In the genomic region with DNA sequence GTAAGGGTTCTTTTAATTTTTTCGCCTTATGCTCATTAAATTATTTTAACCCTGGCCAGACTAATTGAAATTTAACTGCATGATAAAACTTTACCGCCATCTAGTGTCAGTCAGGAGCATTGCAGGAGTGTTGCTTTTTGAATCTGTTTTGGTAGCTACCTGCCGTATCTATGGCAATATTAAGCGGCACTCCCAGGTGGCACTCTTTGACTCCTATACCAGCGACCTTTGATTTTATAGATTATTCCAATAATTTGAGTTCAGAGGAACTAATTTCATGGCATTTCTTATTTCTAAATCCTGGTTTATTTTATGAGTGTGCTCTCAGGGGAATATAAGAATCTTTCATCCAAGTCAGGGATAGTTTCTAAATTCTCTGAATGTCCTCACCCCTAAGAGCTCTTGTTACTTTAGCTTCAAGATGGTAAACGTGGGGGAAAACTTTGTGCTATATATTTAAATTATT, we compare ENCODE assay signal across 8 cellular contexts.
DNase-seq lines count a peak whose midpoint lies in the region; ATAC-seq lines count a peak whose summit lies in the region.

No MANE protein-coding gene starts in this region.

- intact Hi-C loops in sciatic nerve (cut with DNase I): loop anchor here (5.0 kb wide), 1 partner anchor 558 kb away; no protein-coding TSS in a partner anchor

- ATAC-seq in HG03139 (IDR thresholded peaks at IDR 0.05; ENCODE audit: unreplicated experiment) (peak; percentile 5), sciatic nerve (peak; percentile 27), GM18519 (IDR thresholded peaks at IDR 0.05; ENCODE audit: low FRiP score, unreplicated experiment) (no peak)

- peak; percentile 44 for DNase-seq in activated naive CD4-positive, alpha-beta T cell treated with Interleukin-2 at 50 U/mL for 16 hours
- DNase-seq in activated naive CD4-positive, alpha-beta T cell (lab: John Stamatoyannopoulos, UW): no peak
- DNase-seq in NCI-H69 (lab: John Stamatoyannopoulos, UW) (peak; percentile 71), globus pallidus (ENCODE audit: low spot score) (peak; percentile 41), sciatic nerve (ENCODE audit: low spot score) (no peak)
- peak; percentile 40 to 50 for DNase-seq in activated T-cell treated with anti-CD3 and anti-CD28 coated beads, Interleukin-2, amount 50 U/mL, for 48 hours

Comparison
In these comparisons a context has a peak if more than half of its experiments do, and no peak if none do; other contexts are left out.
1. DNase-seq: peak in activated naive CD4-positive, alpha-beta T cell treated with Interleukin-2 at 50 U/mL for 16 hours (single experiment), NCI-H69 (single experiment), activated T-cell treated with anti-CD3 and anti-CD28 coated beads, Interleukin-2, amount 50 U/mL, for 48 hours (2 of 2) and globus pallidus (single experiment); none in activated naive CD4-positive, alpha-beta T cell (0 of 4) and sciatic nerve (single experiment).